ENCODE assay signal across 27 cellular contexts in genomic region chr1:238088891-238089290, GRCh38.
DNase-seq lines count a peak whose midpoint lies in the region; ATAC-seq and TF ChIP-seq lines count a peak whose summit lies in the region.
"Had no signal": no experiment of that assay in that cellular context is flagged by ENCODE, and none has a peak within 500 bp of the region (broad histone marks: within the 10 kb centered on the region; RNA-seq: fewer than 3 reads in every experiment).

No MANE protein-coding gene starts in this region.

- CTCF ChIA-PET in CD4-positive, alpha-beta T cell (lab: Charles Lee), result no interaction called here

- POLR2A ChIA-PET in CD4-positive, alpha-beta T cell (lab: Charles Lee), result no interaction called here

- H3K4me3 ChIP-seq in fibroblast of the aortic adventitia (ENCODE audit: low read depth, low read length), result no peak overlapping the region
- H3K4me3 ChIP-seq: gastrocnemius medialis, ovary, SK-N-MC, stomach, tibial nerve had no signal

- intact Hi-C loops in CD4-positive, alpha-beta T cell (cut with DNase I, micrococcal nuclease), result no loop called here

- no peak overlapping the region for H3K27ac ChIP-seq in CD4-positive, alpha-beta T cell (ENCODE audit: low read depth, low read length)
- H3K27ac ChIP-seq: gastrocnemius medialis, ovary, SK-N-MC, stomach, tibial nerve had no signal

- peaks cover 16% of the 10 kb centered on the region for H3K9me3 Mint-ChIP-seq in CD4-positive, alpha-beta T cell
- H3K9me3 Mint-ChIP-seq: activated B cell treated with CpG ODN at 0.5 μM for 24 hours, brain had no signal

- no peak for TF ChIP-seq CTCF in fibroblast of the aortic adventitia (IDR thresholded peaks at IDR 0.05; ENCODE audit: insufficient read depth, low read length)
- no peak for TF ChIP-seq CTCF in CD4-positive, alpha-beta T cell (IDR thresholded peaks at IDR 0.05)

- DNase-seq in NCI-H2081 (lab: John Stamatoyannopoulos, UW) (peak; percentile 25 to 63), NCI-H2081 treated with DMSO at 0.1 percent for 48 hours (lab: John Stamatoyannopoulos, UW) (no peak), NCI-H748 (lab: John Stamatoyannopoulos, UW; ENCODE audit: unreplicated experiment) (peak; percentile 46), fibroblast of the aortic adventitia (ENCODE audit: low read depth) (peak; percentile 24)
- no peak for DNase-seq in CD4-positive, alpha-beta T cell
- DNase-seq: activated B cell treated with CpG ODN at 0.5 μM for 24 hours; activated CD4-positive, alpha-beta T cell treated with anti-CD3 and anti-CD28 coated beads, Interleukin-2, amount 50 U/mL, for 48 hours; activated CD8-positive, alpha-beta memory T cell treated with anti-CD3 and anti-CD28 coated beads, Interleukin-2, amount 50 U/mL, for 48 hours; activated naive CD8-positive, alpha-beta T cell treated with anti-CD3 and anti-CD28 coated beads for 36 hours; effector CD4-positive, alpha-beta T cell; gastrocnemius medialis; HCEC 1CT; mesenchymal stem cell; NCI-H1930; NCI-H446; ovary; right cardiac atrium; RPMI8226; stomach had no signal

- no peak for ATAC-seq in GM19328 (IDR thresholded peaks at IDR 0.05; ENCODE audit: unreplicated experiment)
- no peak for ATAC-seq in GM19467 (IDR thresholded peaks at IDR 0.05; ENCODE audit: unreplicated experiment)
- no peak for ATAC-seq in CD4-positive, alpha-beta T cell (ENCODE audit: poor library complexity)
- ATAC-seq in GM21360 (IDR thresholded peaks at IDR 0.05; ENCODE audit: unreplicated experiment), result no peak
- ATAC-seq: gastrocnemius medialis, right cardiac atrium had no signal

- H3K4me1 Mint-ChIP-seq in CD4-positive, alpha-beta T cell (ENCODE audit: low read depth), result no peaks in the 10 kb centered on the region
- H3K4me1 Mint-ChIP-seq: activated B cell treated with CpG ODN at 0.5 μM for 24 hours; activated naive CD8-positive, alpha-beta T cell treated with anti-CD3 and anti-CD28 coated beads for 36 hours; B cell; IgD-negative memory B cell had no signal

- H3K27ac Mint-ChIP-seq in CD4-positive, alpha-beta T cell, result no peak overlapping the region
- H3K27ac Mint-ChIP-seq: activated B cell treated with CpG ODN at 0.5 μM for 24 hours; activated naive CD8-positive, alpha-beta T cell treated with anti-CD3 and anti-CD28 coated beads for 36 hours; B cell; IgD-negative memory B cell had no signal

- H3K36me3 Mint-ChIP-seq in CD4-positive, alpha-beta T cell (ENCODE audit: low read depth), result no peaks in the 10 kb centered on the region
- H3K36me3 Mint-ChIP-seq: activated naive CD8-positive, alpha-beta T cell treated with anti-CD3 and anti-CD28 coated beads for 36 hours; brain; IgD-negative memory B cell had no signal

- no peaks in the 10 kb centered on the region for H3K27me3 Mint-ChIP-seq in CD4-positive, alpha-beta T cell
- H3K27me3 Mint-ChIP-seq: activated B cell treated with CpG ODN at 0.5 μM for 24 hours; activated naive CD8-positive, alpha-beta T cell treated with anti-CD3 and anti-CD28 coated beads for 36 hours; B cell; IgD-negative memory B cell had no signal

- no peaks in the 10 kb centered on the region for H3K27me3 ChIP-seq in CD4-positive, alpha-beta T cell (ENCODE audit: control insufficient read depth, insufficient read depth, low read length)
- H3K27me3 ChIP-seq: gastrocnemius medialis, ovary, stomach, tibial nerve had no signal

- H3K9me3 ChIP-seq in CD4-positive, alpha-beta T cell (ENCODE audit: control insufficient read depth, low read length), result no peaks in the 10 kb centered on the region
- H3K9me3 ChIP-seq: gastrocnemius medialis, ovary, stomach, tibial nerve had no signal

- H3K4me3 Mint-ChIP-seq in CD4-positive, alpha-beta T cell, result no peak overlapping the region
- H3K4me3 Mint-ChIP-seq: activated B cell treated with CpG ODN at 0.5 μM for 24 hours; activated naive CD8-positive, alpha-beta T cell treated with anti-CD3 and anti-CD28 coated beads for 36 hours; B cell; brain; IgD-negative memory B cell had no signal

Comparison
In these comparisons a context has a peak if more than half of its experiments do, and no peak if none do; other contexts are left out.
1. DNase-seq: peak in NCI-H2081 (2 of 2), NCI-H748 (single experiment) and fibroblast of the aortic adventitia (single experiment); none in NCI-H2081 treated with DMSO at 0.1 percent for 48 hours (single experiment) and CD4-positive, alpha-beta T cell (0 of 10).